In genomic region chr22:18156878-18157713, GRCh38 we compare ENCODE assay signal across 8 cellular contexts. TPM values are rescaled to one million over a fixed set of nuclear protein-coding genes. Genes with fewer than 3 reads are reported as not detected.
DNase-seq lines count a peak whose midpoint lies in the region; ATAC-seq, FAIRE-seq and TF ChIP-seq lines count a peak whose summit lies in the region.

No MANE protein-coding gene starts in this region.

- POLR2A ChIA-PET in HepG2 (lab: Yijun Ruan, JAX), result interaction anchor here (1.1 kb wide), 1 partner anchor 65 kb away, joined by 3 read pairs; no protein-coding TSS in a partner anchor

- H3K27ac ChIP-seq in HepG2 (ENCODE audit: extremely low read length, insufficient read depth, low read length), result no peak overlapping the region

- no TSS peak for BruUV-seq in HepG2 (replicated peaks; lab: Mats Ljungman, UMichigan)

- no peak for TF ChIP-seq POLR2A in HepG2 (IDR thresholded peaks at IDR 0.05; ENCODE audit: insufficient read depth in 1 of 2, low read depth in 2 of 2, low read length in 2 of 2)

- H2AFZ ChIP-seq in HepG2 (ENCODE audit: low read length), result no peak overlapping the region

- peaks cover 10 to 14% of the 10 kb centered on the region in 2 experiments; a peak in 4 of 5 replicates for H3K36me3 ChIP-seq in HepG2 (replicated peaks in 1 of 2; ENCODE audit: control insufficient read depth in 1 of 2, insufficient read depth in 2 of 2, low read length in 2 of 2)

- 75% methylated on average over 14 of the region's 24 CpGs for WGBS in HepG2 (ENCODE audit: low lambda C conversion rate)

- no peak overlapping the region for H3K4me3 ChIP-seq in HepG2 (replicated peaks in 1 of 3; ENCODE audit: insufficient read depth in 1 of 3, low read depth in 2 of 3, low read length in 3 of 3)

- peak; percentile 90 for TF ChIP-seq CTCF in HepG2 (CRISPR knock-in tag; IDR thresholded peaks at IDR 0.05)

- ATAC-seq in HepG2 (peak; percentile 91), HG02970 (IDR thresholded peaks at IDR 0.05; ENCODE audit: low FRiP score, unreplicated experiment) (no peak)

- no peaks in the 10 kb centered on the region for H3K27me3 ChIP-seq in HepG2 (ENCODE audit: control insufficient read depth in 1 of 2, insufficient read depth in 2 of 2, low read length in 2 of 2)

- peak; percentile 85 for TF ChIP-seq RAD21 in HepG2 (CRISPR knock-in tag; IDR thresholded peaks at IDR 0.05)

- CTCF ChIA-PET in HepG2 (lab: Yijun Ruan, JAX; ENCODE audit: low intra/inter-chr PET ratio, low total read pairs), result no interaction called here

- H3K79me2 ChIP-seq in HepG2 (ENCODE audit: insufficient read depth, low read length), result peaks cover 19% of the 10 kb centered on the region

- intact Hi-C loops in HepG2 (cut with micrococcal nuclease; ENCODE audit: unreplicated experiment), result no loop called here

- H3K4me1 ChIP-seq in HepG2 (ENCODE audit: insufficient read depth, low read length), result peaks cover 11% of the 10 kb centered on the region

- in situ Hi-C loops in HepG2 (cut with HindIII; ENCODE audit: extremely low pct_ligation_motif_present, low pct_unique_long_range_greater_than_20kb), result no loop called here

- H3K9ac ChIP-seq in HepG2 (ENCODE audit: insufficient read depth, low read depth, low read length), result no peak overlapping the region

- no peak overlapping the region for H3K4me2 ChIP-seq in HepG2 (ENCODE audit: low read depth, low read length)

- no peaks in the 10 kb centered on the region for H3K9me3 ChIP-seq in HepG2 (ENCODE audit: low read length)

- no peaks in the 10 kb centered on the region; the same call in 1 of the 2 replicates for H4K20me1 ChIP-seq in HepG2 (ENCODE audit: insufficient read depth, low read length)

- FAIRE-seq in HepG2 (lab: Jason Lieb, UNC), result peak; percentile 60

- TF ChIP-seq EP300 in HepG2 (IDR thresholded peaks at IDR 0.05; ENCODE audit: low read depth in 2 of 2, low read length in 2 of 2), result no peak
- no peak for TF ChIP-seq EP300 in HepG2 (CRISPR knock-in tag; IDR thresholded peaks at IDR 0.05; ENCODE audit: borderline replicate concordance)

- peak; percentile 70 for DNase-seq in NCI-H510A treated with DMSO at 0.1 percent for 48 hours (lab: John Stamatoyannopoulos, UW)
- DNase-seq in NCI-H510A (lab: John Stamatoyannopoulos, UW), result no peak
- DNase-seq in NCI-H146 treated with DMSO at 0.1 percent for 48 hours (lab: John Stamatoyannopoulos, UW; ENCODE audit: unreplicated experiment), result peak; percentile 63
- DNase-seq in UCSD-AML1 (lab: John Stamatoyannopoulos, UW; ENCODE audit: unreplicated experiment), result peak; percentile 48
- DNase-seq in dedifferentiated amniotic fluid mesenchymal stem cell (ENCODE audit: extremely low spot score), result peak; percentile 90
- DNase-seq in HepG2 (ENCODE audit: low spot score), result peak; percentile 64
- DNase-seq in stimulated activated CD4-positive, alpha-beta T cell treated with anti-CD3 and anti-CD28 coated beads, TNF-alpha, amount 100 ng/mL, for 48 hours (ENCODE audit: low read depth in 3 of 3), result peak; percentile 32 to 44 (median 40)

TF ChIP-seq in HepG2, 621 proteins besides CTCF, POLR2A, EP300 and RAD21 (continues in another document):
- no peak for TF ChIP-seq HNRNPLL (IDR thresholded peaks at IDR 0.05; ENCODE audit: low read depth, low read length, poor library complexity, severe bottlenecking)
- peak; percentile 88 for TF ChIP-seq SMC3 (IDR thresholded peaks at IDR 0.05; ENCODE audit: low read length)
- TF ChIP-seq ZFP90 (CRISPR knock-in tag; IDR thresholded peaks at IDR 0.05; ENCODE audit: borderline replicate concordance), result no peak
- TF ChIP-seq ZNF180 (CRISPR knock-in tag; IDR thresholded peaks at IDR 0.05; ENCODE audit: borderline replicate concordance, low read depth), result no peak
- TF ChIP-seq HNF4G (IDR thresholded peaks at IDR 0.05; ENCODE audit: borderline replicate concordance, low read depth, low read length), result 0 out of 2 replicates have a peak, but pooled peaks have one; percentile 31
- TF ChIP-seq HNF4G (CRISPR knock-in tag; IDR thresholded peaks at IDR 0.05; ENCODE audit: borderline replicate concordance, low read depth), result no peak
- TF ChIP-seq STAG1 (CRISPR knock-in tag; IDR thresholded peaks at IDR 0.05), result peak; percentile 88
- TF ChIP-seq SRSF9 (IDR thresholded peaks at IDR 0.05; ENCODE audit: borderline replicate concordance, insufficient read depth, low read depth, low read length, poor library complexity, severe bottlenecking), result no peak
- TF ChIP-seq RBM39 (IDR thresholded peaks at IDR 0.05; ENCODE audit: low read depth, low read length, poor library complexity, severe bottlenecking), result no peak
- TF ChIP-seq, protein P1, sequence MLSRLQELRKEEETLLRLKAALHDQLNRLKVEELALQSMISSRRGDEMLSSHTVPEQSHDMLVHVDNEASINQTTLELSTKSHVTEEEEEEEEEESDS (CRISPR knock-in tag; IDR thresholded peaks at IDR 0.05; ENCODE audit: borderline replicate concordance), result no peak

RNA-seq across cellular contexts. Expression of gene USP18, which starts 7.1 kb away (rescaled TPM):
- 32.1 and 41.5 TPM in 2 replicates for total RNA-seq in HepG2 (2016; rRNA removed; fragmentation: Illumina TruSeq; extraction: Trizol)
- 14.5 and 16.4 TPM in 2 replicates for total RNA-seq in HepG2 (2016; cell fraction: cytosol; rRNA removed; fragmentation: Illumina TruSeq; extraction: Trizol; ENCODE audit: low read depth)
- 32.5 and 37.7 TPM in 2 replicates for total RNA-seq in HepG2 (2016; cell fraction: insoluble cytoplasmic fraction; rRNA removed; fragmentation: Illumina TruSeq; extraction: Trizol)
- total RNA-seq in HepG2 (2016; cell fraction: membrane; rRNA removed; fragmentation: Illumina TruSeq; extraction: Trizol), result 29.9 and 37.7 TPM in 2 replicates
- total RNA-seq in HepG2 (2016; cell fraction: nucleus; rRNA removed; fragmentation: Illumina TruSeq; extraction: Trizol), result 12.8 and 15.8 TPM in 2 replicates
- polyA plus RNA-seq in HepG2 (2011; rRNA removed), result 25.6 and 26.3 TPM in 2 replicates
- 24.2 and 27.8 TPM in 2 replicates for polyA plus RNA-seq in HepG2 (2011; cell fraction: cytosol; rRNA removed)
- 15.2 and 21.0 TPM in 2 replicates for polyA plus RNA-seq in HepG2 (2011; cell fraction: nucleus; rRNA removed)
- polyA plus RNA-seq in HepG2 (2012), result 22.4 and 23.6 TPM in 2 replicates
- polyA plus RNA-seq in HepG2 (2016; cell fraction: cytosol; fragmentation: Illumina TruSeq; extraction: Trizol; ENCODE audit: low read depth), result 10.5 and 15.8 TPM in 2 replicates
- 32.8 and 34.6 TPM in 2 replicates for polyA plus RNA-seq in HepG2 (2016; cell fraction: insoluble cytoplasmic fraction; fragmentation: Illumina TruSeq; extraction: Trizol; ENCODE audit: low read depth)
- polyA plus RNA-seq in HepG2 (2016; cell fraction: membrane; fragmentation: Illumina TruSeq; extraction: Trizol; ENCODE audit: low read depth), result 19.7 and 26.1 TPM in 2 replicates
- 22.7 and 24.5 TPM in 2 replicates for polyA plus RNA-seq in HepG2 (2016; cell fraction: nucleus; fragmentation: Illumina TruSeq; extraction: Trizol; ENCODE audit: insufficient read depth, low read depth)
- 4.3 and 19.3 TPM in 2 replicates for polyA minus RNA-seq in HepG2 (2011; rRNA and poly(A)+ RNA removed; ENCODE audit: low replicate concordance)
- 9.7 and 11.2 TPM in 2 replicates for polyA minus RNA-seq in HepG2 (2011; cell fraction: cytosol; rRNA and poly(A)+ RNA removed)
- 6.1 and 8.6 TPM in 2 replicates for polyA minus RNA-seq in HepG2 (2011; cell fraction: nucleus; rRNA and poly(A)+ RNA removed)

RNA-seq across cellular contexts. Expression of gene TUBA8, which starts 46.5 kb away (rescaled TPM):
- total RNA-seq in HepG2 (2016; rRNA removed; fragmentation: Illumina TruSeq; extraction: Trizol), result 0.17 and 0.35 TPM in 2 replicates
- 0.62 and 0.91 TPM in 2 replicates for total RNA-seq in HepG2 (2016; cell fraction: cytosol; rRNA removed; fragmentation: Illumina TruSeq; extraction: Trizol; ENCODE audit: low read depth)
- total RNA-seq in HepG2 (2016; cell fraction: insoluble cytoplasmic fraction; rRNA removed; fragmentation: Illumina TruSeq; extraction: Trizol), result 0.09 and 0.39 TPM in 2 replicates
- total RNA-seq in HepG2 (2016; cell fraction: membrane; rRNA removed; fragmentation: Illumina TruSeq; extraction: Trizol), result 0.62 and 0.79 TPM in 2 replicates
- 0.34 and 0.53 TPM in 2 replicates for total RNA-seq in HepG2 (2016; cell fraction: nucleus; rRNA removed; fragmentation: Illumina TruSeq; extraction: Trizol)
- polyA plus RNA-seq in HepG2 (2011; rRNA removed), result 0.69 and 0.80 TPM in 2 replicates
- polyA plus RNA-seq in HepG2 (2011; cell fraction: cytosol; rRNA removed), result 0.56 and 0.67 TPM in 2 replicates
- 1.7 and 1.8 TPM in 2 replicates for polyA plus RNA-seq in HepG2 (2011; cell fraction: nucleus; rRNA removed)
- 0.86 and 1.1 TPM in 2 replicates for polyA plus RNA-seq in HepG2 (2012)
- 0.73 and 0.76 TPM in 2 replicates for polyA plus RNA-seq in HepG2 (2016; cell fraction: cytosol; fragmentation: Illumina TruSeq; extraction: Trizol; ENCODE audit: low read depth)
- polyA plus RNA-seq in HepG2 (2016; cell fraction: insoluble cytoplasmic fraction; fragmentation: Illumina TruSeq; extraction: Trizol; ENCODE audit: low read depth), result 0.26 and 0.31 TPM in 2 replicates
- 0.96 and 1.0 TPM in 2 replicates for polyA plus RNA-seq in HepG2 (2016; cell fraction: membrane; fragmentation: Illumina TruSeq; extraction: Trizol; ENCODE audit: low read depth)
- polyA plus RNA-seq in HepG2 (2016; cell fraction: nucleus; fragmentation: Illumina TruSeq; extraction: Trizol; ENCODE audit: insufficient read depth, low read depth), result 0.85 and 1.3 TPM in 2 replicates
- 0.52 and 4.5 TPM in 2 replicates for polyA minus RNA-seq in HepG2 (2011; rRNA and poly(A)+ RNA removed; ENCODE audit: low replicate concordance)
- not detected in 2 replicates for polyA minus RNA-seq in HepG2 (2011; cell fraction: cytosol; rRNA and poly(A)+ RNA removed)
- polyA minus RNA-seq in HepG2 (2011; cell fraction: nucleus; rRNA and poly(A)+ RNA removed), result 0.50 and 0.90 TPM in 2 replicates
